8 cellular contexts compared by ENCODE assay signal in genomic region chr1:95072532-95073419, GRCh38. TPM values are rescaled to one million over a fixed set of nuclear protein-coding genes. Genes with fewer than 3 reads are reported as not detected.
A peak's percentile ranks its signal among the peaks of the same experiment; 100 is the strongest.
DNase-seq lines count a peak whose midpoint lies in the region; ATAC-seq and TF ChIP-seq lines count a peak whose summit lies in the region.

ALG14 (minus strand) TSS chr1:95072951; CDS start chr1:95072898, 53 bp downstream.

- ATAC-seq in HG02571 (IDR thresholded peaks at IDR 0.05; ENCODE audit: unreplicated experiment): peak; percentile 99

- TF ChIP-seq CTCF in NB4 (IDR thresholded peaks at IDR 0.05; ENCODE audit: low read depth, low read length): no peak

- peak; percentile 37 for TF ChIP-seq POLR2A in NB4 (IDR thresholded peaks at IDR 0.05; ENCODE audit: extremely low read depth, insufficient read length)

- peak within 1 kb of the TSS; percentile 93 for H3K4me3 ChIP-seq in NB4 (ENCODE audit: low read depth, low read length)

- peak; percentile 89 for DNase-seq in GM04504 (ENCODE audit: low read depth)
- DNase-seq in NB4 (ENCODE audit: low read depth): peak; percentile 93
- peak; percentile 95 for DNase-seq in SK-N-DZ (ENCODE audit: low spot score)
- DNase-seq in activated naive CD4-positive, alpha-beta T cell treated with anti-CD3 and anti-CD28 coated beads, Interleukin-2, amount 50 U/mL, for 16 hours: peak; percentile 92
- DNase-seq in globus pallidus (ENCODE audit: low spot score): peak; percentile 97
- DNase-seq in non-pigmented ciliary epithelial cell (ENCODE audit: low read depth): peak; percentile 83
- DNase-seq in superior temporal gyrus (ENCODE audit: extremely low spot score): peak; percentile 98

RNA-seq across cellular contexts. Expression of gene ALG14, which starts in this region (rescaled TPM):
- 1.5 and 2.0 TPM in 2 replicates for polyA plus RNA-seq in SK-N-DZ (2014; cell fraction: cytosol; rRNA removed)
- 0.70 and 1.1 TPM in 2 replicates for polyA plus RNA-seq in SK-N-DZ (2014; cell fraction: nucleus; rRNA removed)

Comparison
In these comparisons a context has a peak if more than half of its experiments do, and no peak if none do; other contexts are left out.
1. Peak in every context shown above with its lines: DNase-seq, ATAC-seq and H3K4me3 ChIP-seq.